Comparison of ENCODE assay signal across 1 cellular context in genomic region chr5:87267574-87268125, GRCh38.
TF ChIP-seq lines count a peak whose summit lies in the region.

RASA1 (plus strand) TSS chr5:87267883; CDS start chr5:87268452, 569 bp downstream.

TF ChIP-seq in HepG2, 621 proteins besides CTCF, POLR2A, EP300 and RAD21 (continued from another document and continues in another):
- TF ChIP-seq ZBED4 (CRISPR knock-in tag; IDR thresholded peaks at IDR 0.05; ENCODE audit: borderline replicate concordance) (no peak; the same call in 1 of the 2 replicates), BORCS8-MEF2B (CRISPR knock-in tag; IDR thresholded peaks at IDR 0.05) (no peak), ZNF678 (CRISPR knock-in tag; IDR thresholded peaks at IDR 0.05) (0 out of 2 replicates have a peak, but pooled peaks have one; percentile 39), ZFY (CRISPR knock-in tag; IDR thresholded peaks at IDR 0.05) (no peak), IRF2 (CRISPR knock-in tag; IDR thresholded peaks at IDR 0.05) (no peak), HMG20B (CRISPR knock-in tag; conservative IDR thresholded peaks at IDR 0.05) (no peak), PBX2 (CRISPR knock-in tag; IDR thresholded peaks at IDR 0.05) (0 out of 2 replicates have a peak, but pooled peaks have one; percentile 11), ZNF652 (CRISPR knock-in tag; IDR thresholded peaks at IDR 0.05; ENCODE audit: borderline replicate concordance, low read depth) (no peak), FLYWCH1 (CRISPR knock-in tag; IDR thresholded peaks at IDR 0.05) (no peak), ZNF710 (CRISPR knock-in tag; IDR thresholded peaks at IDR 0.05; ENCODE audit: borderline replicate concordance) (no peak), TBX2 (CRISPR knock-in tag; IDR thresholded peaks at IDR 0.05; ENCODE audit: borderline replicate concordance) (no peak), NFRKB (IDR thresholded peaks at IDR 0.05) (no peak), ZNF740 (CRISPR knock-in tag; IDR thresholded peaks at IDR 0.05) (no peak; the same call in 1 of the 2 replicates), SP5 (CRISPR knock-in tag; IDR thresholded peaks at IDR 0.05; ENCODE audit: borderline replicate concordance, low read depth) (peak; percentile 54; the same call in 1 of the 2 replicates), RORA (CRISPR knock-in tag; IDR thresholded peaks at IDR 0.05) (no peak), SSRP1 (CRISPR knock-in tag; IDR thresholded peaks at IDR 0.05) (no peak), RERE (CRISPR knock-in tag; IDR thresholded peaks at IDR 0.05; ENCODE audit: low read depth) (no peak), BCL6 (CRISPR knock-in tag; IDR thresholded peaks at IDR 0.05) (no peak), HNRNPLL (IDR thresholded peaks at IDR 0.05; ENCODE audit: low read depth, low read length, poor library complexity, severe bottlenecking) (peak; percentile 80), ZSCAN31 (CRISPR knock-in tag; IDR thresholded peaks at IDR 0.05; ENCODE audit: low read depth) (0 out of 2 replicates have a peak, but pooled peaks have one; percentile 9), HNF1B (CRISPR knock-in tag; IDR thresholded peaks at IDR 0.05) (peak; percentile 64; the same call in 1 of the 2 replicates), ZNF619 (CRISPR knock-in tag; IDR thresholded peaks at IDR 0.05) (peak; percentile 70; the same call in 1 of the 2 replicates), ZNF431 (CRISPR knock-in tag; IDR thresholded peaks at IDR 0.05; ENCODE audit: borderline replicate concordance, low read depth) (peak; percentile 39; the same call in 1 of the 2 replicates), ZNF788 (CRISPR knock-in tag; IDR thresholded peaks at IDR 0.05; ENCODE audit: borderline replicate concordance) (peak; percentile 66; the same call in 1 of the 2 replicates), TRAFD1 (CRISPR knock-in tag; IDR thresholded peaks at IDR 0.05; ENCODE audit: borderline replicate concordance) (no peak), HNF1A (IDR thresholded peaks at IDR 0.05; ENCODE audit: low read depth) (no peak), HNF1A (CRISPR knock-in tag; IDR thresholded peaks at IDR 0.05; ENCODE audit: borderline replicate concordance) (peak; percentile 37; the same call in 1 of the 2 replicates), ZNF891 (CRISPR knock-in tag; IDR thresholded peaks at IDR 0.05) (peak; percentile 49; the same call in 1 of the 2 replicates), SIX1 (CRISPR knock-in tag; IDR thresholded peaks at IDR 0.05; ENCODE audit: borderline replicate concordance) (no peak), MATR3 (CRISPR knock-in tag; IDR thresholded peaks at IDR 0.05) (no peak)
